Comparison of ENCODE assay signal across 21 cellular contexts in genomic region chr20:54027704-54028103, GRCh38. TPM values are rescaled to one million over a fixed set of nuclear protein-coding genes. Genes with fewer than 3 reads are reported as not detected.
DNase-seq lines count a peak whose midpoint lies in the region; ATAC-seq and TF ChIP-seq lines count a peak whose summit lies in the region.
"Had no signal": no experiment of that assay in that cellular context is flagged by ENCODE, and none has a peak within 500 bp of the region (broad histone marks: within the 10 kb centered on the region; RNA-seq: fewer than 3 reads in every experiment).

No MANE protein-coding gene starts in this region.

- intact Hi-C loops in colonic mucosa (cut with DNase I): no loop called here
- intact Hi-C loops in mucosa of descending colon (cut with DNase I, micrococcal nuclease): no loop called here
- intact Hi-C loops in breast epithelium (cut with DNase I; ENCODE audit: low total_unique reads): no loop called here

- H3K27ac ChIP-seq in angular gyrus (ENCODE audit: low read depth, low read length) (peak overlapping the region; percentile 79), colonic mucosa (peak overlapping the region; percentile 19), temporal lobe (ENCODE audit: low read depth, low read length) (peak overlapping the region; percentile 91), breast epithelium (no peak overlapping the region)
- H3K27ac ChIP-seq: GM23248, HL-60 had no signal

- TF ChIP-seq POLR2A in breast epithelium (IDR thresholded peaks at IDR 0.05): no peak

- H3K27me3 ChIP-seq in colonic mucosa (no peaks in the 10 kb centered on the region), breast epithelium (no peaks in the 10 kb centered on the region), MG63 (no peaks in the 10 kb centered on the region)

- TF ChIP-seq CTCF in colonic mucosa (IDR thresholded peaks at IDR 0.05) (no peak), mucosa of descending colon (IDR thresholded peaks at IDR 0.05) (no peak), breast epithelium (IDR thresholded peaks at IDR 0.05) (no peak)

- H3K4me3 ChIP-seq in colonic mucosa (no peak overlapping the region), mucosa of descending colon (no peak overlapping the region), breast epithelium (no peak overlapping the region), MG63 (no peak overlapping the region)
- H3K4me3 ChIP-seq: GM23248, HAP-1 had no signal

- ATAC-seq in mucosa of descending colon (peak; percentile 56), left lobe of liver (no peak)

- H3K9me3 ChIP-seq in colonic mucosa: no peaks in the 10 kb centered on the region
- H3K9me3 ChIP-seq in mucosa of descending colon: no peaks in the 10 kb centered on the region
- H3K9me3 ChIP-seq in breast epithelium: no peaks in the 10 kb centered on the region
- H3K9me3 ChIP-seq in MG63: no peaks in the 10 kb centered on the region
- H3K9me3 ChIP-seq: BE2C, HAP-1 had no signal

- peaks cover 2% of the 10 kb centered on the region for H3K4me1 ChIP-seq in colonic mucosa
- H3K4me1 ChIP-seq in mucosa of descending colon (ENCODE audit: low read depth): no peaks in the 10 kb centered on the region
- no peaks in the 10 kb centered on the region for H3K4me1 ChIP-seq in breast epithelium
- H3K4me1 ChIP-seq: BE2C, HAP-1 had no signal

- H3K36me3 ChIP-seq in colonic mucosa: no peaks in the 10 kb centered on the region
- no peaks in the 10 kb centered on the region for H3K36me3 ChIP-seq in mucosa of descending colon (ENCODE audit: low read depth)
- no peaks in the 10 kb centered on the region for H3K36me3 ChIP-seq in breast epithelium
- no peaks in the 10 kb centered on the region for H3K36me3 ChIP-seq in MG63
- H3K36me3 ChIP-seq: BE2C, HAP-1 had no signal

- DNase-seq in colonic mucosa: no peak
- no peak for DNase-seq in mucosa of descending colon
- DNase-seq in left lobe of liver (ENCODE audit: low spot score): no peak
- no peak for DNase-seq in breast epithelium (ENCODE audit: low spot score in 2 of 2)
- DNase-seq in MG63: no peak
- DNase-seq: ACHN; BE2C; CD4-positive, CD25-positive, alpha-beta regulatory T cell; CD8-positive, alpha-beta memory T cell; COR-L47; DMS 273 treated with DMSO at 0.1 percent for 48 hours; DMS53; DND-41; EL; GM23248 had no signal

- no peak overlapping the region for H3K9ac ChIP-seq in colonic mucosa (ENCODE audit: low read depth in 2 of 2, low read length in 2 of 2)
- H3K9ac ChIP-seq: GM23248 had no signal

RNA-seq across cellular contexts. Expression of gene BCAS1, which starts 42.7 kb away (rescaled TPM):
- total RNA-seq in colonic mucosa: 100 to 1,000 TPM in 1 of 2 donors, 10 to 100 TPM in 1; 67.9 to 154 TPM
- 100 to 1,000 TPM in 2 of 3 donors, 10 to 100 TPM in 1; 39.4 to 191 (median 101) TPM for total RNA-seq in mucosa of descending colon
- total RNA-seq in temporal lobe: 3.9 TPM
- total RNA-seq in left lobe of liver: 0.08 TPM
- total RNA-seq in breast epithelium: 1 to 10 TPM in 1 of 3 donors, under 1 TPM in 1, not detected in 1; 0.98 to 3.1 TPM
- total RNA-seq in MG63 (2014; rRNA removed; shearing (Covaris generic); ENCODE audit: low replicate concordance): not detected in 2 replicates
- total RNA-seq: G401, GM23248, H4 had no signal

Comparison
In these comparisons a context has a peak if more than half of its experiments do, and no peak if none do; other contexts are left out.
1. H3K27ac ChIP-seq: peak in angular gyrus (single experiment), colonic mucosa (single experiment) and temporal lobe (single experiment); none in breast epithelium (0 of 2).